ENCODE assay signal across 1 cellular context in the genomic region with DNA sequence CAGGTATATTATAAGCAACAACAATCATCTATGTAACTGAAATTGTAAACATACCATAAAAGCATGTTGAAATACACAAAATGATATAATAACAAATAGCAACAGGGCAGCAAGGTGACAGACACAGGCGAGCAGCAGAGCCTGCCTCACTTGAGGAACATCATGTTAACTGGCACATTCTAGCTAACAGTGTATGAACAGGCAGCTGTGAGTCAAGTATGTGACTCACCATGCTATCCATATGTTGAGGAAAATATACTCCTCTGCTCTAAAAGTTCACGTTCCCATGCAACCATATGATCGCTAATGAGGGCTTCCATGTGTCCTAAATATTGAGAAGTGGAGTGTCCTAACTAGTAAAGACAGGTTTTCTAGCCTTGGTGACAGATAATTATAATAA.
TF ChIP-seq lines count a peak whose summit lies in the region.

No MANE protein-coding gene starts in this region.

TF ChIP-seq in SK-N-SH treated with all-trans-retinoic acid at 6 μM for 48 hours, 23 proteins besides CTCF, POLR2A, EP300 and RAD21 (continued from another document):
- TF ChIP-seq, protein P1, sequence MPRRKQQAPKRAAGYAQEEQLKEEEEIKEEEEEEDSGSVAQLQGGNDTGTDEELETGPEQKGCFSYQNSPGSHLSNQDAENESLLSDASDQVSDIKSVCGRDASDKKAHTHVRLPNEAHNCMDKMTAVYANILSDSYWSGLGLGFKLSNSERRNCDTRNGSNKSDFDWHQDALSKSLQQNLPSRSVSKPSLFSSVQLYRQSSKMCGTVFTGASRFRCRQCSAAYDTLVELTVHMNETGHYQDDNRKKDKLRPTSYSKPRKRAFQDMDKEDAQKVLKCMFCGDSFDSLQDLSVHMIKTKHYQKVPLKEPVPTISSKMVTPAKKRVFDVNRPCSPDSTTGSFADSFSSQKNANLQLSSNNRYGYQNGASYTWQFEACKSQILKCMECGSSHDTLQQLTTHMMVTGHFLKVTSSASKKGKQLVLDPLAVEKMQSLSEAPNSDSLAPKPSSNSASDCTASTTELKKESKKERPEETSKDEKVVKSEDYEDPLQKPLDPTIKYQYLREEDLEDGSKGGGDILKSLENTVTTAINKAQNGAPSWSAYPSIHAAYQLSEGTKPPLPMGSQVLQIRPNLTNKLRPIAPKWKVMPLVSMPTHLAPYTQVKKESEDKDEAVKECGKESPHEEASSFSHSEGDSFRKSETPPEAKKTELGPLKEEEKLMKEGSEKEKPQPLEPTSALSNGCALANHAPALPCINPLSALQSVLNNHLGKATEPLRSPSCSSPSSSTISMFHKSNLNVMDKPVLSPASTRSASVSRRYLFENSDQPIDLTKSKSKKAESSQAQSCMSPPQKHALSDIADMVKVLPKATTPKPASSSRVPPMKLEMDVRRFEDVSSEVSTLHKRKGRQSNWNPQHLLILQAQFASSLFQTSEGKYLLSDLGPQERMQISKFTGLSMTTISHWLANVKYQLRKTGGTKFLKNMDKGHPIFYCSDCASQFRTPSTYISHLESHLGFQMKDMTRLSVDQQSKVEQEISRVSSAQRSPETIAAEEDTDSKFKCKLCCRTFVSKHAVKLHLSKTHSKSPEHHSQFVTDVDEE (CRISPR knock-in tag; IDR thresholded peaks at IDR 0.05): no peak
- no peak for TF ChIP-seq GLIS3 (CRISPR knock-in tag; IDR thresholded peaks at IDR 0.05)
- no peak for TF ChIP-seq ISL1 (CRISPR knock-in tag; IDR thresholded peaks at IDR 0.05)
- TF ChIP-seq BACH2 (CRISPR knock-in tag; IDR thresholded peaks at IDR 0.05; ENCODE audit: borderline replicate concordance): no peak
- TF ChIP-seq ESRRG (CRISPR knock-in tag; IDR thresholded peaks at IDR 0.05): no peak
- TF ChIP-seq ZNF8 (CRISPR knock-in tag; IDR thresholded peaks at IDR 0.05): no peak
- no peak for TF ChIP-seq ARNTL (CRISPR knock-in tag; IDR thresholded peaks at IDR 0.05; ENCODE audit: borderline replicate concordance, low read depth)
- TF ChIP-seq OSR1 (CRISPR knock-in tag; IDR thresholded peaks at IDR 0.05): no peak
- TF ChIP-seq PPARA (CRISPR knock-in tag; IDR thresholded peaks at IDR 0.05; ENCODE audit: borderline replicate concordance): no peak
- no peak for TF ChIP-seq ZFP30 (CRISPR knock-in tag; IDR thresholded peaks at IDR 0.05)
- no peak for TF ChIP-seq TOX (CRISPR knock-in tag; IDR thresholded peaks at IDR 0.05; ENCODE audit: borderline replicate concordance)
- TF ChIP-seq, protein P2, sequence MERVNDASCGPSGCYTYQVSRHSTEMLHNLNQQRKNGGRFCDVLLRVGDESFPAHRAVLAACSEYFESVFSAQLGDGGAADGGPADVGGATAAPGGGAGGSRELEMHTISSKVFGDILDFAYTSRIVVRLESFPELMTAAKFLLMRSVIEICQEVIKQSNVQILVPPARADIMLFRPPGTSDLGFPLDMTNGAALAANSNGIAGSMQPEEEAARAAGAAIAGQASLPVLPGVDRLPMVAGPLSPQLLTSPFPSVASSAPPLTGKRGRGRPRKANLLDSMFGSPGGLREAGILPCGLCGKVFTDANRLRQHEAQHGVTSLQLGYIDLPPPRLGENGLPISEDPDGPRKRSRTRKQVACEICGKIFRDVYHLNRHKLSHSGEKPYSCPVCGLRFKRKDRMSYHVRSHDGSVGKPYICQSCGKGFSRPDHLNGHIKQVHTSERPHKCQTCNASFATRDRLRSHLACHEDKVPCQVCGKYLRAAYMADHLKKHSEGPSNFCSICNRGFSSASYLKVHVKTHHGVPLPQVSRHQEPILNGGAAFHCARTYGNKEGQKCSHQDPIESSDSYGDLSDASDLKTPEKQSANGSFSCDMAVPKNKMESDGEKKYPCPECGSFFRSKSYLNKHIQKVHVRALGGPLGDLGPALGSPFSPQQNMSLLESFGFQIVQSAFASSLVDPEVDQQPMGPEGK (CRISPR knock-in tag; IDR thresholded peaks at IDR 0.05; ENCODE audit: borderline replicate concordance): no peak
- no peak for TF ChIP-seq SNAI2 (CRISPR knock-in tag; IDR thresholded peaks at IDR 0.05)
TF ChIP-seq in SK-N-SH treated with all-trans-retinoic acid at 6 μM for 48 hours: peak in this region for 0.
